In genomic region chr22:24883426-24883825, GRCh38 we compare ENCODE assay signal across 15 cellular contexts.
"Had no signal": no experiment of that assay in that cellular context is flagged by ENCODE, and none has a peak within 500 bp of the region (broad histone marks: within the 10 kb centered on the region; RNA-seq: fewer than 3 reads in every experiment).

No MANE protein-coding gene starts in this region.

- H3K4me1 ChIP-seq: esophagus muscularis mucosa, gastroesophageal sphincter, heart left ventricle, left lung, sigmoid colon, tibial artery had no signal

- H3K27me3 ChIP-seq: esophagus muscularis mucosa, gastroesophageal sphincter, heart left ventricle, left lung, sigmoid colon, tibial artery had no signal

- ATAC-seq: activated CD8-positive, alpha-beta memory T cell treated with anti-CD3 and anti-CD28 coated beads, Interleukin-2, amount 10 ng/mL, durations not matched to agents 7 days and 5 days; gastroesophageal sphincter; heart left ventricle; left lung; stimulated activated memory B cell treated with anti-CD40 and anti-IgM and Interleukin-4, amounts not matched to agents 10 μg/mL and 1 μg/mL and 100 μg/mL, for 72 hours had no signal

- H3K4me3 ChIP-seq: esophagus muscularis mucosa, gastroesophageal sphincter, heart left ventricle, left lung, sigmoid colon, tibial artery had no signal

- DNase-seq: activated B cell treated with CpG ODN at 0.5 μM for 24 hours; activated CD4-positive, alpha-beta memory T cell treated with anti-CD3 and anti-CD28 coated beads, Interleukin-2, amount 10 ng/mL, durations not matched to agents 7 days and 5 days; activated CD4-positive, alpha-beta T cell treated with anti-CD3 and anti-CD28 coated beads for 48 hours; activated CD8-positive, alpha-beta memory T cell treated with anti-CD3 and anti-CD28 coated beads, Interleukin-2, amount 10 ng/mL, durations not matched to agents 7 days and 5 days; effector CD8-positive, alpha-beta T cell; heart left ventricle; left lung; mammary epithelial cell; midbrain; sigmoid colon; stimulated activated CD4-positive, alpha-beta T cell treated with anti-CD3 and anti-CD28 coated beads, Interleukin-4, amount 100 ng/mL, for 24 hours; tibial artery had no signal

- H3K9me3 ChIP-seq: esophagus muscularis mucosa, gastroesophageal sphincter, heart left ventricle, left lung, sigmoid colon, tibial artery had no signal

- H3K36me3 ChIP-seq: left lung had no signal

- H3K27ac ChIP-seq: esophagus muscularis mucosa, gastroesophageal sphincter, heart left ventricle, left lung, sigmoid colon, tibial artery had no signal
